ENCODE assay signal across 8 cellular contexts in the genomic region with DNA sequence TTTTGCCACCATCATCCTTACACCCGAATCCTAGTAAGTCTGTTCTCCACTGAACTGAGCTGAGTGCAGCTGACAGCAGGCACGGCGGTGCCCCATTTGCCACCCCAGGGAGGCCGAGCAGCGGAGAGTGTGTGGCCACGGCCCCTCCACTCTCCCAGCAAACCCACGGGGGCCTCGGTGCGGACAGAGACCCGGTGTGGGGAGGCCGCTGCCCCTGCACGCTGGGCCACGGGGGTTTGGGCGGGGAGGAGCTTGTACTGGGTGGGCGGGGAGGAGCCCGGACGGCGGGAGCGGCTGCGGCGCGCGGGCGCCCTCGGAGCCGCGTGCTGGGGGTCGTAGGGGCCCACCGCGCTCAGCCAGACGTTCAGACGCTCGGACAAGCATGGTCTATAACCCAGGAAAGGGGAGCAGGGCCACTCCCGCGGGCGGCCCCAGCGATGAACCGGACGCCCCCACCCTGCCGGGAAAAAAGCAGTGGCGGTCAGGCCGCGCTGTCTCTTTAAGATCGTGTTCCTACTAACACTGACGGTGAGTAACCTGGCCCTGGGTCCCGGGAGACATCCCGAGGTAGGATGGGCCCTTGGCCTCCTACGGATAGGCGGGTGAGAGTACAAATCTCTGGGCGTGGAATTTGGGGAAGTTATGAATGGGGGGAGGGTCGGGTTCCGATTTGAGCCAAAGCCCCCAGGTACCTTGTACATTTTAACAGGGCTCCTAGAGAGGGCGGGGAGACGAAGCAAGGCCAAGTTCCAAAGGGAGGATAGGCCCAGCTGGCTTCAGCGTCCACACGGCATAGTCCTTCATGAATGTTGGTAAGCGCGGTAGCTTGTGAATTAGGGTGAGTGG. TPM values are rescaled to one million over a fixed set of nuclear protein-coding genes. Genes with fewer than 3 reads are reported as not detected.
DNase-seq lines count a peak whose midpoint lies in the region; ATAC-seq and TF ChIP-seq lines count a peak whose summit lies in the region.

A gene with protein sequence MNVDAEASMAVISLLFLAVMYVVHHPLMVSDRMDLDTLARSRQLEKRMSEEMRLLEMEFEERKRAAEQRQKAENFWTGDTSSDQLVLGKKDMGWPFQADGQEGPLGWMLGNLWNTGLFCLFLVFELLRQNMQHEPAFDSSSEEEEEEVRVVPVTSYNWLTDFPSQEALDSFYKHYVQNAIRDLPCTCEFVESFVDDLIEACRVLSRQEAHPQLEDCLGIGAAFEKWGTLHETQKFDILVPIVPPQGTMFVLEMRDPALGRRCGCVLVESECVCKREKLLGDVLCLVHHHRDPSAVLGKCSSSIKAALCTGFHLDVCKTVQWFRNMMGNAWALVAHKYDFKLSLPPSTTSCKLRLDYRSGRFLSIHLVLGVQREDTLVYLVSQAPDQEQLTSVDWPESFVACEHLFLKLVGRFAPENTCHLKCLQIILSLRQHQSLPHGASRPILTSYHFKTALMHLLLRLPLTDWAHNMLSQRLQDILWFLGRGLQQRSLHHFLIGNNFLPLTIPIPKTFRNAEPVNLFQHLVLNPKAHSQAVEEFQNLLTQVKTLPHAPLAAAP (plus strand): TSS at position 280 of the 846 bp plus-strand sequence. CDS start 523 bp downstream, at position 803.

- peak; percentile 65 for DNase-seq in activated CD4-positive, alpha-beta T cell treated with anti-CD3 and anti-CD28 coated beads for 36 hours
- DNase-seq in activated CD4-positive, alpha-beta T cell treated with anti-CD3 and anti-CD28 coated beads for 1 hour: no peak
- no peak for DNase-seq in SK-N-MC (ENCODE audit: low read depth, low spot score)
- DNase-seq in central memory CD8-positive, alpha-beta T cell (ENCODE audit: low spot score in 2 of 2): no peak
- no peak for DNase-seq in lung (ENCODE audit: low spot score)

- no peaks in the 10 kb centered on the region for H3K9me3 ChIP-seq in SK-N-MC (ENCODE audit: low read depth, low read length)
- H3K9me3 ChIP-seq in lung (ENCODE audit: control insufficient read depth in 2 of 2, insufficient read depth in 1 of 2, low read length in 1 of 2): no peaks in the 10 kb centered on the region
- H3K9me3 ChIP-seq in subcutaneous abdominal adipose tissue (ENCODE audit: control insufficient read depth in 5 of 5, low read length in 5 of 5): no peaks in the 10 kb centered on the region

- H3K4me1 ChIP-seq in lung (ENCODE audit: control insufficient read depth in 2 of 2, insufficient read depth in 2 of 2, low read length in 2 of 2): peaks cover 0 to 8% of the 10 kb centered on the region in 2 donors
- H3K4me1 ChIP-seq in subcutaneous abdominal adipose tissue (ENCODE audit: control insufficient read depth in 5 of 5, insufficient read depth in 5 of 5, low read length in 5 of 5): peaks cover 3 to 60% (median 43%) of the 10 kb centered on the region in 5 donors

- H3K9ac ChIP-seq in SK-N-MC (ENCODE audit: insufficient read length): peak within 1 kb of the TSS; percentile 93
- peak within 1 kb of the TSS in 4 of 5 donors; percentile 27 to 89 (median 78) for H3K9ac ChIP-seq in subcutaneous abdominal adipose tissue (ENCODE audit: low read length in 5 of 5)

- intact Hi-C loops in activated CD4-positive, alpha-beta T cell treated with anti-CD3 and anti-CD28 coated beads for 36 hours (cut with DNase I, micrococcal nuclease): loop anchor here in 1 of 2 experiments (2.0 kb wide), 1 partner anchor 58 kb away; a partner anchor contains a TSS

- peaks cover 37% of the 10 kb centered on the region for H3K36me3 Mint-ChIP-seq in activated CD4-positive, alpha-beta T cell treated with anti-CD3 and anti-CD28 coated beads for 36 hours (ENCODE audit: low read depth)
- H3K36me3 Mint-ChIP-seq in central memory CD8-positive, alpha-beta T cell (ENCODE audit: insufficient read depth): peaks cover 28% of the 10 kb centered on the region

- H3K27ac ChIP-seq in SK-N-MC: peak within 1 kb of the TSS; percentile 34; the same call in 1 of the 2 replicates
- H3K27ac ChIP-seq in lung (ENCODE audit: low read depth in 1 of 2, low read length in 1 of 2): no peak within 1 kb of the TSS
- peak within 1 kb of the TSS; percentile 49 for H3K27ac ChIP-seq in subcutaneous abdominal adipose tissue (ENCODE audit: low read depth, low read length)

- H3K4me1 Mint-ChIP-seq in activated CD4-positive, alpha-beta T cell treated with anti-CD3 and anti-CD28 coated beads for 36 hours: peaks cover 39% of the 10 kb centered on the region
- H3K4me1 Mint-ChIP-seq in central memory CD8-positive, alpha-beta T cell: peaks cover 50% of the 10 kb centered on the region

- peak; percentile 11 for ATAC-seq in activated CD4-positive, alpha-beta T cell treated with anti-CD3 and anti-CD28 coated beads for 36 hours
- ATAC-seq in central memory CD8-positive, alpha-beta T cell (replicated peaks; ENCODE audit: extremely low read depth, poor library complexity, severe bottlenecking): peak; percentile 21
- ATAC-seq in lung (ENCODE audit: insufficient read depth, low FRiP score): no peak
- ATAC-seq in GM19397 (IDR thresholded peaks at IDR 0.05; ENCODE audit: unreplicated experiment): no peak
- no peak for ATAC-seq in GM18867 (IDR thresholded peaks at IDR 0.05; ENCODE audit: unreplicated experiment)

- no peak for TF ChIP-seq CTCF in lung (IDR thresholded peaks at IDR 0.05; ENCODE audit: control extremely low read depth, extremely low read depth)

- peaks cover 10% of the 10 kb centered on the region for H3K27me3 Mint-ChIP-seq in activated CD4-positive, alpha-beta T cell treated with anti-CD3 and anti-CD28 coated beads for 36 hours
- no peaks in the 10 kb centered on the region for H3K27me3 Mint-ChIP-seq in central memory CD8-positive, alpha-beta T cell

- WGBS in lung, 2 donors: 3 to 6% methylated on average over 54 to 58 of the region's 58 CpGs

- peak within 1 kb of the TSS; percentile 95 for H3K4me3 ChIP-seq in SK-N-MC
- peak within 1 kb of the TSS; percentile 5 for H3K4me3 ChIP-seq in lung
- peak within 1 kb of the TSS; percentile 63 to 81 (median 78) for H3K4me3 ChIP-seq in subcutaneous abdominal adipose tissue (ENCODE audit: low read depth in 1 of 5, low read length in 5 of 5)

- peaks cover 28% of the 10 kb centered on the region for H3K36me3 ChIP-seq in SK-N-MC (ENCODE audit: insufficient read depth, low read length)
- no peaks in the 10 kb centered on the region for H3K36me3 ChIP-seq in lung (ENCODE audit: control insufficient read depth in 2 of 2, insufficient read depth in 2 of 2, low read length in 2 of 2)
- H3K36me3 ChIP-seq in subcutaneous abdominal adipose tissue (ENCODE audit: control insufficient read depth in 5 of 5, insufficient read depth in 5 of 5, low read length in 5 of 5): peaks cover 0 to 11% (median 5%) of the 10 kb centered on the region in 5 donors

- POLR2A ChIA-PET in activated CD4-positive, alpha-beta T cell treated with anti-CD3 and anti-CD28 coated beads for 36 hours (lab: Charles Lee): interaction anchor here (0.8 to 3.1 kb wide), 5 partner anchors 10 to 207 kb away, joined by 3 to 32 read pairs (median 3); a partner anchor contains a TSS

- H3K27ac Mint-ChIP-seq in activated CD4-positive, alpha-beta T cell treated with anti-CD3 and anti-CD28 coated beads for 36 hours: peak within 1 kb of the TSS; percentile 95
- peak within 1 kb of the TSS; percentile 91 for H3K27ac Mint-ChIP-seq in central memory CD8-positive, alpha-beta T cell (ENCODE audit: low read depth)

- CTCF ChIA-PET in activated CD4-positive, alpha-beta T cell treated with anti-CD3 and anti-CD28 coated beads for 36 hours (lab: Charles Lee): interaction anchor here (0.6 to 1.9 kb wide), 8 partner anchors 10 to 99 kb away, joined by 3 to 5 read pairs (median 3); a partner anchor contains a TSS

- H3K4me3 Mint-ChIP-seq in activated CD4-positive, alpha-beta T cell treated with anti-CD3 and anti-CD28 coated beads for 36 hours: peak within 1 kb of the TSS; percentile 88
- peak within 1 kb of the TSS; percentile 94 for H3K4me3 Mint-ChIP-seq in central memory CD8-positive, alpha-beta T cell

- H3K9me3 Mint-ChIP-seq in activated CD4-positive, alpha-beta T cell treated with anti-CD3 and anti-CD28 coated beads for 36 hours (ENCODE audit: low read depth): no peaks in the 10 kb centered on the region
- H3K9me3 Mint-ChIP-seq in central memory CD8-positive, alpha-beta T cell: no peaks in the 10 kb centered on the region

- H3K27me3 ChIP-seq in lung (ENCODE audit: control insufficient read depth, insufficient read depth) (no peaks in the 10 kb centered on the region), subcutaneous abdominal adipose tissue (ENCODE audit: control insufficient read depth in 5 of 5, insufficient read depth in 4 of 5, low read length in 5 of 5) (peaks cover 8 to 15% (median 12%) of the 10 kb centered on the region in 5 donors)

RNA-seq across cellular contexts. Expression of the gene that starts here (rescaled TPM):
- total RNA-seq in activated CD4-positive, alpha-beta T cell treated with anti-CD3 and anti-CD28 coated beads for 36 hours: 10 to 100 TPM; 24.8 to 28.4 TPM
- total RNA-seq in lung: 1 to 10 TPM; 1.9 to 2.2 TPM
- polyA plus RNA-seq in lung: 1 to 10 TPM in 1 of 2 donors, under 1 TPM in 1; 0.33 to 1.1 TPM

Comparison
In these comparisons a context has a peak if more than half of its experiments do, and no peak if none do; other contexts are left out.
1. RNA of the gene that starts here (total RNA-seq): 24.8 to 28.4 TPM in activated CD4-positive, alpha-beta T cell treated with anti-CD3 and anti-CD28 coated beads for 36 hours; 1.9 to 2.2 TPM in lung; every median in the first group is over 4 times any median in the second.
2. ATAC-seq: peak in activated CD4-positive, alpha-beta T cell treated with anti-CD3 and anti-CD28 coated beads for 36 hours (single experiment) and central memory CD8-positive, alpha-beta T cell (single experiment); none in lung (single experiment), GM19397 (single experiment) and GM18867 (single experiment).
3. H3K27ac ChIP-seq: peak in SK-N-MC (single experiment) and subcutaneous abdominal adipose tissue (single experiment); none in lung (0 of 2).
4. H3K4me3 ChIP-seq: peak in every context shown above with its lines; median percentile 95 in SK-N-MC; 78 in subcutaneous abdominal adipose tissue; 5 in lung.